12 cellular contexts compared by ENCODE assay signal in genomic region chr12:57441393-57441792, GRCh38. TPM values are rescaled to one million over a fixed set of nuclear protein-coding genes. Genes with fewer than 3 reads are reported as not detected.
"Had no signal": no experiment of that assay in that cellular context is flagged by ENCODE, and none has a peak within 500 bp of the region (broad histone marks: within the 10 kb centered on the region; RNA-seq: fewer than 3 reads in every experiment).

No MANE protein-coding gene starts in this region.

RNA-seq across cellular contexts. Expression of gene INHBC, which starts 6.8 kb away (rescaled TPM):
- total RNA-seq: activated B cell treated with CpG ODN at 0.5 μM for 24 hours; activated CD4-positive, alpha-beta memory T cell treated with anti-CD3 and anti-CD28 coated beads for 36 hours; activated CD4-positive, alpha-beta memory T cell treated with anti-CD3 and anti-CD28 coated beads, Interleukin-2, amount 10 ng/mL, durations not matched to agents 7 days and 5 days; activated CD4-positive, alpha-beta T cell treated with anti-CD3 and anti-CD28 coated beads for 36 hours; activated CD4-positive, alpha-beta T cell treated with anti-CD3 and anti-CD28 coated beads, Interleukin-2, amount 10 ng/mL, durations not matched to agents 24 days and 14 days; activated CD4-positive, alpha-beta T cell treated with anti-CD3 and anti-CD28 coated beads, Interleukin-2, amount 10 ng/mL, durations not matched to agents 7 days and 5 days; activated CD8-positive, alpha-beta memory T cell treated with anti-CD3 and anti-CD28 coated beads for 36 hours; activated CD8-positive, alpha-beta memory T cell treated with anti-CD3 and anti-CD28 coated beads, Interleukin-2, amount 10 ng/mL, durations not matched to agents 7 days and 5 days; activated CD8-positive, alpha-beta T cell treated with anti-CD3 and anti-CD28 coated beads, Interleukin-2, amount 10 ng/mL, durations not matched to agents 7 days and 5 days; T-helper 1 cell treated with Interleukin-12 subunit alpha and Interleukin-12 subunit beta and Interleukin-4 antibody, amounts not matched to agents 30 ng/mL and 1 ng/mL, for 36 hours; T-helper 17 cell; T-helper 2 cell treated with Interferon-gamma antibody and Interleukin-4, amounts not matched to agents 100 ng/mL and 5 ng/mL, for 36 hours had no signal

RNA-seq across cellular contexts. Expression of gene INHBE, which starts 13.7 kb away (rescaled TPM):
- total RNA-seq: activated CD4-positive, alpha-beta T cell treated with anti-CD3 and anti-CD28 coated beads, Interleukin-2, amount 10 ng/mL, durations not matched to agents 7 days and 5 days; activated CD8-positive, alpha-beta T cell treated with anti-CD3 and anti-CD28 coated beads, Interleukin-2, amount 10 ng/mL, durations not matched to agents 7 days and 5 days; T-helper 1 cell treated with Interleukin-12 subunit alpha and Interleukin-12 subunit beta and Interleukin-4 antibody, amounts not matched to agents 30 ng/mL and 1 ng/mL, for 36 hours; T-helper 17 cell; T-helper 2 cell treated with Interferon-gamma antibody and Interleukin-4, amounts not matched to agents 100 ng/mL and 5 ng/mL, for 36 hours had no signal
